In the genomic region with DNA sequence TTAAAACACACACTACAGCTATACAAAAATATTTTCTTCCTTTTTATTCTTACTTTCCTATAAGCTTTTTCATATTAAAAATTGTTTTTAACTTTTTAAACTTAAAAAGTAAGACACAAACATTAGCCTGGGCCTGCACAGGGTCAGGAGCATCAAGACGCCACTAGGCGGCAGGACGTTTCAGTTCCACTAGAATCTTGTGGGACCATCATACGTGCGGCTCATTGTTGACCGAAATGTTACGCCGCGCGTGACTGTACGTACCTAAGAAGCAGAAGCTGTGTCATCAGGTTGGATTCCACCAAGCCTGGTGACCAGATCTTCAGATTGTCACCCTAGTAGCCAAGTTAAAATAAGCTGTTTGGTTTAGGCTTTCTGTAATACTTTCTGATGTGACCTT, we compare ENCODE assay signal across 15 cellular contexts. TPM values are rescaled to one million over a fixed set of nuclear protein-coding genes. Genes with fewer than 3 reads are reported as not detected.
DNase-seq lines count a peak whose midpoint lies in the region; ATAC-seq and TF ChIP-seq lines count a peak whose summit lies in the region.
"Had no signal": no experiment of that assay in that cellular context is flagged by ENCODE, and none has a peak within 500 bp of the region (broad histone marks: within the 10 kb centered on the region; RNA-seq: fewer than 3 reads in every experiment).

No MANE protein-coding gene starts in this region.

- no peaks in the 10 kb centered on the region; the same call in none of the 2 replicates for H3K4me1 ChIP-seq in Panc1 (ENCODE audit: control insufficient read depth, insufficient read depth, low read length)

- DNase-seq in T47D (ENCODE audit: low read depth in 1 of 2, low spot score in 1 of 2), result peak; percentile 41 to 95
- no peak for DNase-seq in MCF 10A (ENCODE audit: unreplicated experiment)
- no peak for DNase-seq in Panc1 (ENCODE audit: low read depth, low spot score)
- no peak for DNase-seq in fibroblast of mammary gland (ENCODE audit: low read depth)
- DNase-seq in AG08396 (ENCODE audit: low spot score), result no peak
- DNase-seq in NCI-H446 treated with DMSO at 0.1 percent for 48 hours (lab: John Stamatoyannopoulos, UW), result no peak
- DNase-seq: activated B cell treated with CpG ODN at 0.5 μM for 24 hours; AML-193; Karpas-422; left cardiac atrium; NCI-H2227 treated with DMSO at 0.1 percent for 48 hours; stimulated activated CD4-positive, alpha-beta T cell treated with anti-CD3 and anti-CD28 coated beads, Interleukin-4, amount 100 ng/mL, for 24 hours; stomach had no signal

- ATAC-seq in Panc1, result peak; percentile 65; the same call in 1 of the 2 replicates
- no peak for ATAC-seq in HG03469 (IDR thresholded peaks at IDR 0.05; ENCODE audit: unreplicated experiment)
- no peak for ATAC-seq in GM19397 (IDR thresholded peaks at IDR 0.05; ENCODE audit: unreplicated experiment)
- ATAC-seq: left cardiac atrium had no signal

- H3K9me3 Mint-ChIP-seq in MCF 10A (ENCODE audit: unreplicated experiment), result no peaks in the 10 kb centered on the region
- H3K9me3 Mint-ChIP-seq: activated B cell treated with CpG ODN at 0.5 μM for 24 hours had no signal

- POLR2A ChIA-PET in MCF 10A (lab: Yijun Ruan, JAX), result interaction anchor here (0.6 to 0.7 kb wide), 3 partner anchors 82 to 280 kb away, joined by 3 read pairs; no protein-coding TSS in a partner anchor
- POLR2A ChIA-PET in Panc1 (lab: Charles Lee), result no interaction called here

- TF ChIP-seq CTCF in MCF 10A (IDR thresholded peaks at IDR 0.05; ENCODE audit: unreplicated experiment) (no peak), Panc1 (IDR thresholded peaks at IDR 0.05) (peak; percentile 66), fibroblast of mammary gland (conservative IDR thresholded peaks at IDR 0.05; ENCODE audit: control insufficient read depth, insufficient read depth, low read depth, low read length) (peak; percentile 36)

- no peak overlapping the region for H3K27ac ChIP-seq in Panc1 (ENCODE audit: low read length)
- H3K27ac ChIP-seq: stomach had no signal

- H3K36me3 Mint-ChIP-seq in MCF 10A (ENCODE audit: insufficient read depth, unreplicated experiment), result peaks cover 29% of the 10 kb centered on the region

- no peaks in the 10 kb centered on the region for H3K27me3 ChIP-seq in Panc1 (ENCODE audit: control insufficient read depth, insufficient read depth, low read length)
- H3K27me3 ChIP-seq: stomach had no signal

- CTCF ChIA-PET in MCF 10A (lab: Yijun Ruan, JAX), result interaction anchor here (0.7 to 9.7 kb wide), 6 partner anchors 8 to 234 kb away, joined by 3 to 128 read pairs (median 5); no protein-coding TSS in a partner anchor
- CTCF ChIA-PET in Panc1 (lab: Charles Lee), result interaction anchor here (0.6 to 1.3 kb wide), 3 partner anchors 9 to 221 kb away, joined by 3 to 7 read pairs (median 3); no protein-coding TSS in a partner anchor

- BruUV-seq in MCF 10A (replicated peaks; lab: Mats Ljungman, UMichigan) (no TSS peak), Panc1 (replicated peaks; lab: Mats Ljungman, UMichigan) (no TSS peak)

- H3K9me3 ChIP-seq in Panc1 (ENCODE audit: control insufficient read depth, insufficient read depth, low read depth, low read length), result no peaks in the 10 kb centered on the region
- H3K9me3 ChIP-seq: stomach had no signal

- H3K36me3 ChIP-seq in Panc1 (ENCODE audit: control insufficient read depth, insufficient read depth, low read length), result no peaks in the 10 kb centered on the region; the same call in 1 of the 2 replicates

- intact Hi-C loops in MCF 10A (cut with micrococcal nuclease), result no loop called here
- intact Hi-C loops in Panc1 (cut with micrococcal nuclease; ENCODE audit: unreplicated experiment), result no loop called here

- H3K4me3 ChIP-seq in Panc1 (ENCODE audit: low read depth in 2 of 2, low read length in 2 of 2) (no peak overlapping the region), fibroblast of mammary gland (ENCODE audit: control insufficient read depth, low read depth, low read length) (no peak overlapping the region)
- H3K4me3 ChIP-seq: stomach had no signal

- no peaks in the 10 kb centered on the region for H3K27me3 Mint-ChIP-seq in MCF 10A (ENCODE audit: insufficient read depth, unreplicated experiment)
- H3K27me3 Mint-ChIP-seq: activated B cell treated with CpG ODN at 0.5 μM for 24 hours had no signal

- H3K4me1 Mint-ChIP-seq in MCF 10A (ENCODE audit: insufficient read depth, unreplicated experiment), result peaks cover 18% of the 10 kb centered on the region

- in situ Hi-C loops in T47D (cut with HindIII; ENCODE audit: low pct_unique_long_range_greater_than_20kb, low sequenced_read_pairs), result no loop called here
- in situ Hi-C loops in Panc1 (cut with HindIII; ENCODE audit: low pct_unique_long_range_greater_than_20kb, low sequenced_read_pairs), result no loop called here

- H3K4me3 Mint-ChIP-seq in MCF 10A (ENCODE audit: unreplicated experiment), result no peak overlapping the region
- H3K4me3 Mint-ChIP-seq: activated B cell treated with CpG ODN at 0.5 μM for 24 hours had no signal

- H3K27ac Mint-ChIP-seq in MCF 10A (ENCODE audit: low read depth, unreplicated experiment), result no peak overlapping the region
- H3K27ac Mint-ChIP-seq: activated B cell treated with CpG ODN at 0.5 μM for 24 hours had no signal

RNA-seq across cellular contexts. Expression of gene USP10, which starts 47.1 kb away (rescaled TPM):
- total RNA-seq in MCF 10A (2022), result 114 and 129 TPM in 2 replicates
- 77.4 TPM for total RNA-seq in Panc1 (2021; ENCODE audit: unreplicated experiment)
- polyA plus RNA-seq in Panc1 (2012; ENCODE audit: insufficient read length), result 61.8 TPM

Comparison
In these comparisons a context has a peak if more than half of its experiments do, and no peak if none do; other contexts are left out.
1. DNase-seq: peak in T47D (2 of 2); none in MCF 10A (single experiment), Panc1 (single experiment), fibroblast of mammary gland (single experiment), AG08396 (single experiment) and NCI-H446 treated with DMSO at 0.1 percent for 48 hours (single experiment).